Comparison of ENCODE assay signal across 1 cellular context in the genomic region with DNA sequence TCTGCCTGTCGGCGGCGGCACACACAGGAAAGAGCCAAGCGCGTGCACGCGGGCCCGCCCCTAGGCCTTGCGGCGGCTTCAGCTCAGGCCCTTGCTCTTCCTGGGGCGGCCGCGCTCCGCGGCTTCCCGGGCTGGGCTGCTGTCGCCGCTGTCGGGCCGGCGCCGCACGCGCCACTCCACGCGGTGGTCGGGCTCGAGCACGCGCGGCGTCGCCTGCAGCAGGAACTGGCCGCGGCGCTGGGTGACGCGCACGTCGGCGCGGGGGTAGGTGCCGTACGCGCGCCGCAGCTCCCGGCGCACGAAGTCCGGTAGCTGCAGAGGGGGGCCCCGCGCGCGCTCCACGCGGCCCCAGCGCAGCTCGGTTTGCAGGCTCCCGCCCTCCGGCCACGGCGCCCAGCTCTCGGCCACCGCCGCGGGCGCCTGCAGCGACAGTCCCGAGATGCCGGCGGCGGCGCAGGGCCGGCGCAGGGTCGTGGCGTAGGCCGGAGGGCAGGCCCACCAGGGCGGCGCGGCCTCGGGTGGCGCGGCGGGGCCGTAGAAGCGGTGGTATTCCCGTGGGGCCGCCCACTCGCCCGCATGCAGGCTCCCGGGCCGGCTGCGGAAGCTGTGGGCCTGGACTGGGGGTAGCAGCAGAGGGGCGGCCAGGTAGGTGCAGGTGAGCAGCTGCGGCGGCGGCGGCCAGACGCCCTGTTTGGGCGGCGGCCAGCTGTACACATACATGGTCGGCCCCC.
A peak's percentile ranks its signal among the peaks of the same experiment; 100 is the strongest.
TF ChIP-seq lines count a peak whose summit lies in the region.

No MANE protein-coding gene starts in this region.

TF ChIP-seq in A549, 52 proteins besides CTCF, POLR2A, EP300 and RAD21 (continued from another document):
- peak; percentile 83 for TF ChIP-seq NPAS2 (CRISPR knock-in tag; IDR thresholded peaks at IDR 0.05; ENCODE audit: borderline replicate concordance)
- no peak for TF ChIP-seq RNF2 (IDR thresholded peaks at IDR 0.05; ENCODE audit: borderline replicate concordance, low read depth)
- no peak for TF ChIP-seq NFE2L2 (conservative IDR thresholded peaks at IDR 0.05; ENCODE audit: low read length)
- TF ChIP-seq FOSB (CRISPR knock-in tag; IDR thresholded peaks at IDR 0.05) = no peak
- TF ChIP-seq ATOH8 (CRISPR knock-in tag; IDR thresholded peaks at IDR 0.05; ENCODE audit: low read depth) = no peak
- no peak for TF ChIP-seq HOXA7 (CRISPR knock-in tag; IDR thresholded peaks at IDR 0.05)
- TF ChIP-seq JUN (IDR thresholded peaks at IDR 0.05) = peak in 1 of 2 experiments; percentile 90; a peak in 3 of 5 replicates
- TF ChIP-seq ELK1 (IDR thresholded peaks at IDR 0.05; ENCODE audit: low read depth, low read length) = no peak
- 0 out of 2 replicates have a peak, but pooled peaks have one; percentile 65 for TF ChIP-seq E2F6 (IDR thresholded peaks at IDR 0.05; ENCODE audit: borderline replicate concordance, low read depth)
